1 cellular context compared by ENCODE assay signal in genomic region chr6:108558372-108559096, GRCh38.
TF ChIP-seq lines count a peak whose summit lies in the region.

No MANE protein-coding gene starts in this region.

TF ChIP-seq in K562, 482 proteins besides CTCF, POLR2A, EP300 and RAD21 (continued from another document and continues in another):
- TF ChIP-seq REST (CRISPR knock-in tag; IDR thresholded peaks at IDR 0.05; ENCODE audit: low read depth) = no peak
- no peak for TF ChIP-seq ZNF217 (CRISPR knock-in tag; IDR thresholded peaks at IDR 0.05)
- TF ChIP-seq BCOR (IDR thresholded peaks at IDR 0.05) = 0 out of 2 replicates have a peak, but pooled peaks have one; percentile 1
- no peak for TF ChIP-seq PHF21A (IDR thresholded peaks at IDR 0.05; ENCODE audit: borderline replicate concordance, low read depth)
- TF ChIP-seq CSDE1 (IDR thresholded peaks at IDR 0.05) = no peak
- peak; percentile 58 for TF ChIP-seq TBP (optimal IDR thresholded peaks at IDR 0.05; ENCODE audit: low read depth, low read length)
- TF ChIP-seq RBM17 (IDR thresholded peaks at IDR 0.05; ENCODE audit: borderline replicate concordance, low read depth, low read length) = no peak
- peak; percentile 52; the same call in 1 of the 2 replicates for TF ChIP-seq ZBTB7A (IDR thresholded peaks at IDR 0.05; ENCODE audit: borderline replicate concordance, control insufficient read depth, low read depth, low read length)
- TF ChIP-seq ZC3H8 (IDR thresholded peaks at IDR 0.05) = no peak
- no peak for TF ChIP-seq ZNF717 (CRISPR knock-in tag; IDR thresholded peaks at IDR 0.05)
- peak; percentile 44; the same call in 1 of the 2 replicates for TF ChIP-seq THAP12 (CRISPR knock-in tag; IDR thresholded peaks at IDR 0.05)
- 0 out of 2 replicates have a peak, but pooled peaks have one; percentile 47 for TF ChIP-seq ZNF445 (CRISPR knock-in tag; IDR thresholded peaks at IDR 0.05; ENCODE audit: low read depth)
- peak; percentile 86; the same call in 1 of the 2 replicates for TF ChIP-seq XRCC5 (IDR thresholded peaks at IDR 0.05; ENCODE audit: low read depth, low read length)
- no peak for TF ChIP-seq IRF9 (tag; IDR thresholded peaks at IDR 0.05)
- no peak for TF ChIP-seq STAT5B (CRISPR knock-in tag; IDR thresholded peaks at IDR 0.05)
- TF ChIP-seq FOXK2 (conservative IDR thresholded peaks at IDR 0.05 in 1 of 2, IDR thresholded peaks at IDR 0.05 in 1 of 2; ENCODE audit: low read depth in 2 of 2) = peak; percentile 6 to 44; a peak in 1 of 4 replicates
- TF ChIP-seq TRIM24 (IDR thresholded peaks at IDR 0.05) = no peak
- 0 out of 2 replicates have a peak, but pooled peaks have one; percentile 27 for TF ChIP-seq NCOR1 (IDR thresholded peaks at IDR 0.05)
- peak; percentile 99 for TF ChIP-seq ATF3 (IDR thresholded peaks at IDR 0.05)
- peak; percentile 72; the same call in 1 of the 2 replicates for TF ChIP-seq ATF3 (CRISPR knock-in tag; conservative IDR thresholded peaks at IDR 0.05)
- TF ChIP-seq MAFF (IDR thresholded peaks at IDR 0.05; ENCODE audit: low read length) = peak; percentile 64
- TF ChIP-seq PCBP1 (IDR thresholded peaks at IDR 0.05; ENCODE audit: low read depth, low read length, poor library complexity, severe bottlenecking) = no peak
- peak; percentile 42 for TF ChIP-seq TAF1 (IDR thresholded peaks at IDR 0.05; ENCODE audit: control insufficient read depth, extremely low read depth, insufficient read depth, low read length, severe bottlenecking)
- no peak for TF ChIP-seq ARNT (IDR thresholded peaks at IDR 0.05)
- TF ChIP-seq ZNF408 (CRISPR knock-in tag; IDR thresholded peaks at IDR 0.05; ENCODE audit: low read depth) = no peak
- peak; percentile 41 for TF ChIP-seq CEBPG (CRISPR knock-in tag; IDR thresholded peaks at IDR 0.05)
- TF ChIP-seq CEBPG (tag; conservative IDR thresholded peaks at IDR 0.05 in 1 of 2, IDR thresholded peaks at IDR 0.05 in 1 of 2) = no peak; a peak in 1 of 4 replicates
- TF ChIP-seq ZNF134 (CRISPR knock-in tag; conservative IDR thresholded peaks at IDR 0.05) = no peak
- TF ChIP-seq ZNF740 (CRISPR knock-in tag; IDR thresholded peaks at IDR 0.05) = no peak
- no peak; a peak in 1 of 4 replicates for TF ChIP-seq ZNF740 (tag; IDR thresholded peaks at IDR 0.05)
- no peak for TF ChIP-seq HMG20A (CRISPR knock-in tag; conservative IDR thresholded peaks at IDR 0.05)
- TF ChIP-seq SRSF3 (IDR thresholded peaks at IDR 0.05; ENCODE audit: insufficient read depth, low read length) = no peak
- TF ChIP-seq SP2 (IDR thresholded peaks at IDR 0.05; ENCODE audit: extremely low read depth, low read depth, low read length, poor library complexity, severe bottlenecking) = peak; percentile 45
- TF ChIP-seq PTTG1 (tag; IDR thresholded peaks at IDR 0.05; ENCODE audit: low read depth) = no peak
- TF ChIP-seq, protein P1, sequence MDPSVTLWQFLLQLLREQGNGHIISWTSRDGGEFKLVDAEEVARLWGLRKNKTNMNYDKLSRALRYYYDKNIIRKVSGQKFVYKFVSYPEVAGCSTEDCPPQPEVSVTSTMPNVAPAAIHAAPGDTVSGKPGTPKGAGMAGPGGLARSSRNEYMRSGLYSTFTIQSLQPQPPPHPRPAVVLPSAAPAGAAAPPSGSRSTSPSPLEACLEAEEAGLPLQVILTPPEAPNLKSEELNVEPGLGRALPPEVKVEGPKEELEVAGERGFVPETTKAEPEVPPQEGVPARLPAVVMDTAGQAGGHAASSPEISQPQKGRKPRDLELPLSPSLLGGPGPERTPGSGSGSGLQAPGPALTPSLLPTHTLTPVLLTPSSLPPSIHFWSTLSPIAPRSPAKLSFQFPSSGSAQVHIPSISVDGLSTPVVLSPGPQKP (CRISPR knock-in tag; IDR thresholded peaks at IDR 0.05) = no peak
- TF ChIP-seq MTA2 (IDR thresholded peaks at IDR 0.05; ENCODE audit: low read depth) = no peak
- TF ChIP-seq, protein P2, sequence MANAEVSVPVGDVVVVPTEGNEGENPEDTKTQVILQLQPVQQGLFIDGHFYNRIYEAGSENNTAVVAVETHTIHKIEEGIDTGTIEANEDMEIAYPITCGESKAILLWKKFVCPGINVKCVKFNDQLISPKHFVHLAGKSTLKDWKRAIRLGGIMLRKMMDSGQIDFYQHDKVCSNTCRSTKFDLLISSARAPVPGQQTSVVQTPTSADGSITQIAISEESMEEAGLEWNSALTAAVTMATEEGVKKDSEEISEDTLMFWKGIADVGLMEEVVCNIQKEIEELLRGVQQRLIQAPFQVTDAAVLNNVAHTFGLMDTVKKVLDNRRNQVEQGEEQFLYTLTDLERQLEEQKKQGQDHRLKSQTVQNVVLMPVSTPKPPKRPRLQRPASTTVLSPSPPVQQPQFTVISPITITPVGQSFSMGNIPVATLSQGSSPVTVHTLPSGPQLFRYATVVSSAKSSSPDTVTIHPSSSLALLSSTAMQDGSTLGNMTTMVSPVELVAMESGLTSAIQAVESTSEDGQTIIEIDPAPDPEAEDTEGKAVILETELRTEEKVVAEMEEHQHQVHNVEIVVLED (CRISPR knock-in tag; IDR thresholded peaks at IDR 0.05) = peak; percentile 87
- TF ChIP-seq TAF15 (IDR thresholded peaks at IDR 0.05; ENCODE audit: low read depth, low read length) = no peak
- TF ChIP-seq BHLHE40 (IDR thresholded peaks at IDR 0.05; ENCODE audit: low read length) = peak; percentile 95
- TF ChIP-seq SP1 (CRISPR knock-in tag; IDR thresholded peaks at IDR 0.05) = peak; percentile 87
- no peak for TF ChIP-seq TRIM25 (IDR thresholded peaks at IDR 0.05; ENCODE audit: borderline replicate concordance)
- no peak for TF ChIP-seq HLTF (IDR thresholded peaks at IDR 0.05)
- TF ChIP-seq MTA3 (IDR thresholded peaks at IDR 0.05; ENCODE audit: borderline replicate concordance) = no peak
- no peak for TF ChIP-seq ZNF311 (CRISPR knock-in tag; IDR thresholded peaks at IDR 0.05)
- peak; percentile 59; the same call in 1 of the 2 replicates for TF ChIP-seq SAFB (IDR thresholded peaks at IDR 0.05; ENCODE audit: borderline replicate concordance, low read depth, low read length)
- TF ChIP-seq ZNF124 (CRISPR knock-in tag; IDR thresholded peaks at IDR 0.05) = no peak
- TF ChIP-seq, protein P3, sequence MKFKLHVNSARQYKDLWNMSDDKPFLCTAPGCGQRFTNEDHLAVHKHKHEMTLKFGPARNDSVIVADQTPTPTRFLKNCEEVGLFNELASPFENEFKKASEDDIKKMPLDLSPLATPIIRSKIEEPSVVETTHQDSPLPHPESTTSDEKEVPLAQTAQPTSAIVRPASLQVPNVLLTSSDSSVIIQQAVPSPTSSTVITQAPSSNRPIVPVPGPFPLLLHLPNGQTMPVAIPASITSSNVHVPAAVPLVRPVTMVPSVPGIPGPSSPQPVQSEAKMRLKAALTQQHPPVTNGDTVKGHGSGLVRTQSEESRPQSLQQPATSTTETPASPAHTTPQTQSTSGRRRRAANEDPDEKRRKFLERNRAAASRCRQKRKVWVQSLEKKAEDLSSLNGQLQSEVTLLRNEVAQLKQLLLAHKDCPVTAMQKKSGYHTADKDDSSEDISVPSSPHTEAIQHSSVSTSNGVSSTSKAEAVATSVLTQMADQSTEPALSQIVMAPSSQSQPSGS (CRISPR knock-in tag; IDR thresholded peaks at IDR 0.05) = peak; percentile 97
- TF ChIP-seq PCBP2 (IDR thresholded peaks at IDR 0.05; ENCODE audit: low read depth, low read length, poor library complexity, severe bottlenecking) = no peak
- TF ChIP-seq SREBF1 (IDR thresholded peaks at IDR 0.05; ENCODE audit: borderline replicate concordance, low read depth, low read length) = 0 out of 2 replicates have a peak, but pooled peaks have one; percentile 44
- no peak for TF ChIP-seq NFIC (IDR thresholded peaks at IDR 0.05)
